In the genomic region with DNA sequence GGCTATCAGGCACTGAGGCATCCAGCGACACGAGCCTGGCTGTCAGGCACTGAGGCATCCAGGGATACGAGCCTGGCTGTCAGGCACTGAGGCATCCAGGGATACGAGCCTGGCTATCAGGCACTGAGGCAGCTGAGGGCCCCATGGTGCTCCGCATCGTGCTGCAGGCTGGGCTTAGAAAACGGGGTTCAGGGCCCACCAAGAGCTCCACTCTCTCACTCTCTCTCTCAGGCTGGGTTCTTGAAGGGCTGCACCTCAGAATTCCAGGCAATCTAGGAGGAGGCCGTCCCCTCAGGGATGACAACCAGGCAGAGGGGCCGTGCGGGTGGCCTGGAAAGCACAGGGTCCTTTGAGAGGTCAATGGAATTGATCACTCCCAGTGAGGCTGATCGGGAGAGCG, we compare ENCODE assay signal across 18 cellular contexts.
DNase-seq lines count a peak whose midpoint lies in the region; ATAC-seq and TF ChIP-seq lines count a peak whose summit lies in the region.
"Had no signal": no experiment of that assay in that cellular context is flagged by ENCODE, and none has a peak within 500 bp of the region (broad histone marks: within the 10 kb centered on the region; RNA-seq: fewer than 3 reads in every experiment).

No MANE protein-coding gene starts in this region.

- H3K4me1 Mint-ChIP-seq in WTC11 = peaks cover under 1% of the 10 kb centered on the region; the same call in 1 of the 2 replicates
- no peaks in the 10 kb centered on the region for H3K4me1 Mint-ChIP-seq in type B pancreatic cell (ENCODE audit: unreplicated experiment)
- H3K4me1 Mint-ChIP-seq: CD4-positive, alpha-beta memory T cell had no signal

- no peak overlapping the region for H3K4me3 ChIP-seq in right atrium auricular region
- H3K4me3 ChIP-seq: PC-9 had no signal

- H3K4me1 ChIP-seq in right atrium auricular region (no peaks in the 10 kb centered on the region), foreskin keratinocyte (no peaks in the 10 kb centered on the region)

- H3K27ac ChIP-seq in right atrium auricular region (no peak overlapping the region), foreskin keratinocyte (no peak overlapping the region)
- H3K27ac ChIP-seq: PC-9 had no signal

- DNase-seq in cardiac septum (ENCODE audit: low spot score) = peak; percentile 17
- no peak for DNase-seq in right atrium auricular region (ENCODE audit: low spot score)
- peak; percentile 6 for DNase-seq in WTC11 (ENCODE audit: low spot score)
- DNase-seq in mesenteric fat pad (ENCODE audit: low spot score) = peak; percentile 67
- peak; percentile 54 for DNase-seq in type B pancreatic cell (ENCODE audit: extremely low spot score, unreplicated experiment)
- no peak for DNase-seq in foreskin keratinocyte
- no peak for DNase-seq in SHP77 (lab: John Stamatoyannopoulos, UW)
- DNase-seq: ACHN; CD4-positive, alpha-beta memory T cell; DMS79; HCEC 1CT; KBM-7; NCI-H1105; NCI-H187; NCI-H69; PC-9; SHP77 treated with DMSO at 0.1 percent for 48 hours had no signal

- intact Hi-C loops in cardiac septum (cut with DNase I) = no loop called here

- ATAC-seq in WTC11 (no peak), GM19035 (IDR thresholded peaks at IDR 0.05; ENCODE audit: unreplicated experiment) (no peak), foreskin keratinocyte (no peak)

- H3K27me3 ChIP-seq in right atrium auricular region = no peaks in the 10 kb centered on the region
- H3K27me3 ChIP-seq in foreskin keratinocyte = peaks cover 2% of the 10 kb centered on the region

- H3K9me3 Mint-ChIP-seq in WTC11 (peaks cover 34% of the 10 kb centered on the region), type B pancreatic cell (peaks cover 12% of the 10 kb centered on the region)

- H3K9me3 ChIP-seq in right atrium auricular region = peaks cover 0 to 16% of the 10 kb centered on the region in 2 donors

- no peak overlapping the region for H3K27ac Mint-ChIP-seq in WTC11
- no peak overlapping the region for H3K27ac Mint-ChIP-seq in type B pancreatic cell
- H3K27ac Mint-ChIP-seq: CD4-positive, alpha-beta memory T cell had no signal

- CTCF ChIA-PET in WTC11 (lab: Charles Lee) = no interaction called here

- H3K4me3 Mint-ChIP-seq in WTC11 (no peak overlapping the region), type B pancreatic cell (no peak overlapping the region)
- H3K4me3 Mint-ChIP-seq: CD4-positive, alpha-beta memory T cell had no signal

- TF ChIP-seq CTCF in right atrium auricular region (IDR thresholded peaks at IDR 0.05) = no peak
- TF ChIP-seq CTCF in WTC11 (IDR thresholded peaks at IDR 0.05) = no peak
- no peak for TF ChIP-seq CTCF in type B pancreatic cell (conservative IDR thresholded peaks at IDR 0.05)
- TF ChIP-seq CTCF in foreskin keratinocyte (conservative IDR thresholded peaks at IDR 0.05) = no peak

- H3K36me3 Mint-ChIP-seq in WTC11 = peaks cover 12% of the 10 kb centered on the region
- H3K36me3 Mint-ChIP-seq in type B pancreatic cell = no peaks in the 10 kb centered on the region
- H3K36me3 Mint-ChIP-seq: CD4-positive, alpha-beta memory T cell had no signal

- no peaks in the 10 kb centered on the region for H3K36me3 ChIP-seq in right atrium auricular region

- POLR2A ChIA-PET in WTC11 (lab: Charles Lee) = no interaction called here

- H3K27me3 Mint-ChIP-seq in WTC11 (ENCODE audit: low read depth) (no peaks in the 10 kb centered on the region), type B pancreatic cell (peaks cover 8% of the 10 kb centered on the region)

TF ChIP-seq in WTC11, 78 proteins besides CTCF, POLR2A, EP300 and RAD21:
- TF ChIP-seq OVOL2 (CRISPR knock-in tag; IDR thresholded peaks at IDR 0.05; ENCODE audit: borderline replicate concordance) (no peak), E2F4 (CRISPR knock-in tag; IDR thresholded peaks at IDR 0.05; ENCODE audit: borderline replicate concordance, low read depth) (no peak), MXD4 (CRISPR knock-in tag; IDR thresholded peaks at IDR 0.05; ENCODE audit: borderline replicate concordance) (no peak), TP53 (CRISPR knock-in tag; IDR thresholded peaks at IDR 0.05) (no peak)

Comparison
In these comparisons a context has a peak if more than half of its experiments do, and no peak if none do; other contexts are left out.
1. DNase-seq: peak in cardiac septum (single experiment), WTC11 (single experiment), mesenteric fat pad (single experiment) and type B pancreatic cell (single experiment); none in right atrium auricular region (single experiment), foreskin keratinocyte (0 of 2) and SHP77 (0 of 2).